1 cellular context compared by ENCODE assay signal in the genomic region with DNA sequence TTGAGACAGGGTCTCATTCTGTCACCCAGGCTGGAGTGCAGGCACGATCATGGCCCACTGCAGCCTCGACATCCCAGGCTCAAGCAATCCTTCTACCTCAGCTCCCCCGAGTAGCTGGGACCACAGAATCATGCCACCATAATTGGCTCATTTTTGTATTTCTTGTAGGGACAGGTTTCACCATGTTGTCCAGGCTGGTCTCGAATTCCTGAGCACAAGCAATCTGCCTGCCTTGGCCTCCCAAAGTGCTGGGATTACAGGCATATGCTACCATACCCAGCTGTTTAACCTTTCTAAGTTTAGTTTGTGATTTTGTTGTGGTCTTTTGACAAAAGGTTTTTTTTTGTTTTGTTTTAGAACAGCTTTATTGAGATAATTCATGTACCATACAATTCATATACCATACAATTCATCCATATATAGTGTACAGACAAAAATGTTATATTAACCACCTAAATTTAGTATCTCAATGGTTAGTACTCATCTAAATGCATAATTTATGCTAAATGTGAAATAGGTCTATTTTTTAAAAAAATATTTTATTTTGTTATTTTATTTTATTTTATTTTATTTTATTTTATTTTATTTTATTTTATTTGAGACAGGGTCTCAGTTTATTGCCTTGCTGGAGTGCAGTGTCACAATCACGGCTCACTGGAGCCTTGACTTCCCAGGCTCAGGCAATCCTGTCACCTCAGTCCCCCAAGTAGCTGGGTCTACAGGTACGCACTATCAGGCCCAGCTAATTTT.
TF ChIP-seq lines count a peak whose summit lies in the region.

No MANE protein-coding gene starts in this region.

TF ChIP-seq in K562, 482 proteins besides CTCF, POLR2A, EP300 and RAD21:
- no peak for TF ChIP-seq GABPA (tag; conservative IDR thresholded peaks at IDR 0.05; ENCODE audit: low read depth)
- no peak for TF ChIP-seq TAF9B (IDR thresholded peaks at IDR 0.05; ENCODE audit: partially characterized antibody)
- no peak for TF ChIP-seq SLC30A9 (CRISPR knock-in tag; IDR thresholded peaks at IDR 0.05)
- no peak for TF ChIP-seq GATAD2B (IDR thresholded peaks at IDR 0.05; ENCODE audit: borderline replicate concordance)
- TF ChIP-seq, protein P1, sequence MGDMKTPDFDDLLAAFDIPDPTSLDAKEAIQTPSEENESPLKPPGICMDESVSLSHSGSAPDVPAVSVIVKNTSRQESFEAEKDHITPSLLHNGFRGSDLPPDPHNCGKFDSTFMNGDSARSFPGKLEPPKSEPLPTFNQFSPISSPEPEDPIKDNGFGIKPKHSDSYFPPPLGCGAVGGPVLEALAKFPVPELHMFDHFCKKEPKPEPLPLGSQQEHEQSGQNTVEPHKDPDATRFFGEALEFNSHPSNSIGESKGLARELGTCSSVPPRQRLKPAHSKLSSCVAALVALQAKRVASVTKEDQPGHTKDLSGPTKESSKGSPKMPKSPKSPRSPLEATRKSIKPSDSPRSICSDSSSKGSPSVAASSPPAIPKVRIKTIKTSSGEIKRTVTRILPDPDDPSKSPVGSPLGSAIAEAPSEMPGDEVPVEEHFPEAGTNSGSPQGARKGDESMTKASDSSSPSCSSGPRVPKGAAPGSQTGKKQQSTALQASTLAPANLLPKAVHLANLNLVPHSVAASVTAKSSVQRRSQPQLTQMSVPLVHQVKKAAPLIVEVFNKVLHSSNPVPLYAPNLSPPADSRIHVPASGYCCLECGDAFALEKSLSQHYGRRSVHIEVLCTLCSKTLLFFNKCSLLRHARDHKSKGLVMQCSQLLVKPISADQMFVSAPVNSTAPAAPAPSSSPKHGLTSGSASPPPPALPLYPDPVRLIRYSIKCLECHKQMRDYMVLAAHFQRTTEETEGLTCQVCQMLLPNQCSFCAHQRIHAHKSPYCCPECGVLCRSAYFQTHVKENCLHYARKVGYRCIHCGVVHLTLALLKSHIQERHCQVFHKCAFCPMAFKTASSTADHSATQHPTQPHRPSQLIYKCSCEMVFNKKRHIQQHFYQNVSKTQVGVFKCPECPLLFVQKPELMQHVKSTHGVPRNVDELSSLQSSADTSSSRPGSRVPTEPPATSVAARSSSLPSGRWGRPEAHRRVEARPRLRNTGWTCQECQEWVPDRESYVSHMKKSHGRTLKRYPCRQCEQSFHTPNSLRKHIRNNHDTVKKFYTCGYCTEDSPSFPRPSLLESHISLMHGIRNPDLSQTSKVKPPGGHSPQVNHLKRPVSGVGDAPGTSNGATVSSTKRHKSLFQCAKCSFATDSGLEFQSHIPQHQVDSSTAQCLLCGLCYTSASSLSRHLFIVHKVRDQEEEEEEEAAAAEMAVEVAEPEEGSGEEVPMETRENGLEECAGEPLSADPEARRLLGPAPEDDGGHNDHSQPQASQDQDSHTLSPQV (IDR thresholded peaks at IDR 0.05) = no peak
- TF ChIP-seq HMG20B (CRISPR knock-in tag; IDR thresholded peaks at IDR 0.05) = no peak
- TF ChIP-seq ZNF239 (CRISPR knock-in tag; IDR thresholded peaks at IDR 0.05) = no peak
- TF ChIP-seq RBM15 (IDR thresholded peaks at IDR 0.05; ENCODE audit: insufficient read depth, low read length) = no peak
- TF ChIP-seq, protein P2, sequence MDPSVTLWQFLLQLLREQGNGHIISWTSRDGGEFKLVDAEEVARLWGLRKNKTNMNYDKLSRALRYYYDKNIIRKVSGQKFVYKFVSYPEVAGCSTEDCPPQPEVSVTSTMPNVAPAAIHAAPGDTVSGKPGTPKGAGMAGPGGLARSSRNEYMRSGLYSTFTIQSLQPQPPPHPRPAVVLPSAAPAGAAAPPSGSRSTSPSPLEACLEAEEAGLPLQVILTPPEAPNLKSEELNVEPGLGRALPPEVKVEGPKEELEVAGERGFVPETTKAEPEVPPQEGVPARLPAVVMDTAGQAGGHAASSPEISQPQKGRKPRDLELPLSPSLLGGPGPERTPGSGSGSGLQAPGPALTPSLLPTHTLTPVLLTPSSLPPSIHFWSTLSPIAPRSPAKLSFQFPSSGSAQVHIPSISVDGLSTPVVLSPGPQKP (CRISPR knock-in tag; IDR thresholded peaks at IDR 0.05) = no peak
- TF ChIP-seq TGIF2 (CRISPR knock-in tag; IDR thresholded peaks at IDR 0.05) = no peak
- TF ChIP-seq, protein P3, sequence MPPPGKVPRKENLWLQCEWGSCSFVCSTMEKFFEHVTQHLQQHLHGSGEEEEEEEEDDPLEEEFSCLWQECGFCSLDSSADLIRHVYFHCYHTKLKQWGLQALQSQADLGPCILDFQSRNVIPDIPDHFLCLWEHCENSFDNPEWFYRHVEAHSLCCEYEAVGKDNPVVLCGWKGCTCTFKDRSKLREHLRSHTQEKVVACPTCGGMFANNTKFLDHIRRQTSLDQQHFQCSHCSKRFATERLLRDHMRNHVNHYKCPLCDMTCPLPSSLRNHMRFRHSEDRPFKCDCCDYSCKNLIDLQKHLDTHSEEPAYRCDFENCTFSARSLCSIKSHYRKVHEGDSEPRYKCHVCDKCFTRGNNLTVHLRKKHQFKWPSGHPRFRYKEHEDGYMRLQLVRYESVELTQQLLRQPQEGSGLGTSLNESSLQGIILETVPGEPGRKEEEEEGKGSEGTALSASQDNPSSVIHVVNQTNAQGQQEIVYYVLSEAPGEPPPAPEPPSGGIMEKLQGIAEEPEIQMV (tag; conservative IDR thresholded peaks at IDR 0.05; ENCODE audit: low read depth) = no peak
- TF ChIP-seq FOS (IDR thresholded peaks at IDR 0.05; ENCODE audit: extremely low read depth, insufficient read length) = no peak
